21 cellular contexts compared by ENCODE assay signal in genomic region chr9:130321539-130321938, GRCh38. TPM values are rescaled to one million over a fixed set of nuclear protein-coding genes. Genes with fewer than 3 reads are reported as not detected.
"Had no signal": no experiment of that assay in that cellular context is flagged by ENCODE, and none has a peak within 500 bp of the region (broad histone marks: within the 10 kb centered on the region; RNA-seq: fewer than 3 reads in every experiment).

No MANE protein-coding gene starts in this region.

- H3K27ac ChIP-seq: breast epithelium, hepatocyte, pancreas, prostate gland, stomach, tibial artery had no signal

- H3K36me3 ChIP-seq: breast epithelium, pancreas, prostate gland, right atrium auricular region, stomach, tibial artery had no signal

- DNase-seq: activated CD4-positive, alpha-beta memory T cell treated with anti-CD3 and anti-CD28 coated beads, Interleukin-2, amount 10 ng/mL, durations not matched to agents 7 days and 5 days; activated CD4-positive, alpha-beta T cell treated with anti-CD3 and anti-CD28 coated beads, Interleukin-2, amount 10 ng/mL, durations not matched to agents 24 days and 14 days; activated CD4-positive, CD25-positive, alpha-beta regulatory T cell treated with anti-CD3 and anti-CD28 coated beads, Interleukin-2, amount 50 U/mL, for 72 hours; activated T-cell treated with anti-CD3 and anti-CD28 coated beads, Interleukin-2, amount 50 U/mL, for 4 hours; central memory CD4-positive, alpha-beta T cell; foreskin melanocyte; islet precursor cell; left ventricle myocardium superior; nucleus accumbens; pancreas; stimulated activated CD4-positive, alpha-beta T cell treated with anti-CD3 and anti-CD28 coated beads, Interleukin-15, amount 100 ng/mL, for 24 hours; stimulated activated CD4-positive, alpha-beta T cell treated with anti-CD3 and anti-CD28 coated beads, Interleukin-2, amount 100 ng/mL, for 24 hours; stimulated activated naive B cell treated with anti-CD40 and anti-IgM and Interleukin-4, amounts not matched to agents 10 μg/mL and 1 μg/mL and 100 μg/mL, for 72 hours; stomach; tibial artery had no signal

- H3K79me2 ChIP-seq: hepatocyte had no signal

- H3K4me2 ChIP-seq: hepatocyte had no signal

- H3K4me3 ChIP-seq: breast epithelium, hepatocyte, pancreas, prostate gland, right atrium auricular region, stomach, tibial artery had no signal

- H3K9me3 ChIP-seq: breast epithelium, pancreas, prostate gland, right atrium auricular region, stomach, tibial artery had no signal

- H3K4me1 ChIP-seq: breast epithelium, pancreas, prostate gland, tibial artery had no signal

- H2AFZ ChIP-seq: hepatocyte had no signal

- ATAC-seq: activated T-cell treated with anti-CD3 and anti-CD28 coated beads, Interleukin-2, amount 50 U/mL, for 4 hours; stimulated activated naive B cell treated with anti-CD40 and anti-IgM and Interleukin-4, amounts not matched to agents 10 μg/mL and 1 μg/mL and 100 μg/mL, for 72 hours had no signal

- H3K27me3 ChIP-seq: hepatocyte, right atrium auricular region had no signal

RNA-seq across cellular contexts. Expression of gene HMCN2, which starts 56.0 kb away (rescaled TPM):
- total RNA-seq: activated CD4-positive, alpha-beta memory T cell treated with anti-CD3 and anti-CD28 coated beads, Interleukin-2, amount 10 ng/mL, durations not matched to agents 7 days and 5 days; activated CD4-positive, alpha-beta T cell treated with anti-CD3 and anti-CD28 coated beads, Interleukin-2, amount 10 ng/mL, durations not matched to agents 24 days and 14 days; activated T-helper 2 cell treated with anti-CD3 and anti-CD28 coated beads, Interferon-gamma antibody, Interleukin-2, Interleukin-4, amounts not matched to agents 10 μg/mL and 5 μg/mL and 100 μg/mL, durations not matched to agents 14 hours and 24 hours and 36 hours; T-helper 1 cell treated with Interleukin-12 subunit alpha and Interleukin-12 subunit beta and Interleukin-4 antibody, amounts not matched to agents 30 ng/mL and 1 ng/mL, for 36 hours had no signal
